ENCODE assay signal across 8 cellular contexts in the genomic region with DNA sequence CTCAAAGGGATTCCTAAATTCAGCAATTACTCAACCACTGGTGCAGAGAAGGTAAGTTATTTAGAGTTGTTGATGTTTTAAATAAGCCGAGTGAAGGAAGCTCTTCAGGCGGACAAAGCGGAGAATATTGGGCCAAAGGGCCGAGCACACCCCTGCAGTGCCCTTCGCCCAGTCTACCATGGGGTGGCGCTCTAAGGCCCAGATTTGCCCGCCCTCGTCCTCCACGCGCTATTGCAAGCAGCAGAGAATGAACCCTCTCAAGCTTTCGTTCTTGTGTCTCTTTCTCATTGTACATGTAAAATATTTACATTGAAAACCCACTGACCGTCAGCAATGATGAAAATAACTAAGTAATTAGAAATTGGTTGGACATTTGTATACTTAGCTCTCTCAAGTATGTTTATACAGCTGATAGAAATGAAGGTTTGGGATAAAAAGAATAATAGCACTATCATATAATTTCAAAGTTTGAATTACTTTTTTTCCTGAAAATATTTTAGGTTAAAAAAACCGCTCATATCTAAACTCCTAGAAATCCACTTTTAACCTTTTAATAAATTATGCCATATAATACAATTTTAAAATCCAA.
A peak's percentile ranks its signal among the peaks of the same experiment; 100 is the strongest.
DNase-seq lines count a peak whose midpoint lies in the region; ATAC-seq and TF ChIP-seq lines count a peak whose summit lies in the region.

No MANE protein-coding gene starts in this region.

- no peak for TF ChIP-seq POLR2A in breast epithelium (IDR thresholded peaks at IDR 0.05)

- no peaks in the 10 kb centered on the region for H3K36me3 Mint-ChIP-seq in MCF 10A (ENCODE audit: insufficient read depth, unreplicated experiment)
- no peaks in the 10 kb centered on the region for H3K36me3 Mint-ChIP-seq in osteocyte (ENCODE audit: unreplicated experiment)
- no peaks in the 10 kb centered on the region for H3K36me3 Mint-ChIP-seq in activated CD8-positive, alpha-beta memory T cell treated with anti-CD3 and anti-CD28 coated beads, Interleukin-2, amount 10 ng/mL, durations not matched to agents 7 days and 5 days

- H3K9me3 Mint-ChIP-seq in MCF 10A (ENCODE audit: unreplicated experiment) (no peaks in the 10 kb centered on the region), osteocyte (ENCODE audit: unreplicated experiment) (no peaks in the 10 kb centered on the region)
- H3K9me3 Mint-ChIP-seq in activated CD8-positive, alpha-beta memory T cell treated with anti-CD3 and anti-CD28 coated beads, Interleukin-2, amount 10 ng/mL, durations not matched to agents 7 days and 5 days (ENCODE audit: low read depth), result no peaks in the 10 kb centered on the region

- H3K27me3 ChIP-seq in breast epithelium (peaks cover 0 to 3% of the 10 kb centered on the region in 2 donors), SJSA1 (replicated peaks) (no peaks in the 10 kb centered on the region)

- DNase-seq in MCF 10A (ENCODE audit: unreplicated experiment) (peak; percentile 67), breast epithelium (ENCODE audit: low spot score in 2 of 2) (no peak), SJSA1 (ENCODE audit: low read depth in 1 of 2, low spot score in 2 of 2) (peak; percentile 68 to 76), fibroblast of pulmonary artery (ENCODE audit: low read depth) (peak; percentile 88), osteocyte (ENCODE audit: extremely low spot score, unreplicated experiment) (peak; percentile 85), OCI-M2 (lab: John Stamatoyannopoulos, UW; ENCODE audit: unreplicated experiment) (no peak)
- no peak for DNase-seq in activated CD8-positive, alpha-beta memory T cell treated with anti-CD3 and anti-CD28 coated beads, Interleukin-2, amount 10 ng/mL, durations not matched to agents 7 days and 5 days

- POLR2A ChIA-PET in MCF 10A (lab: Yijun Ruan, JAX), result interaction anchor here (0.7 kb wide), 1 partner anchor 426 kb away, joined by 3 read pairs; no protein-coding TSS in a partner anchor

- CTCF ChIA-PET in MCF 10A (lab: Yijun Ruan, JAX), result interaction anchor here (0.6 to 2.3 kb wide), 6 partner anchors 9 to 901 kb away, joined by 3 to 11 read pairs (median 4); no protein-coding TSS in a partner anchor
- CTCF ChIA-PET in activated CD8-positive, alpha-beta memory T cell treated with anti-CD3 and anti-CD28 coated beads, Interleukin-2, amount 10 ng/mL, durations not matched to agents 7 days and 5 days (lab: Charles Lee), result interaction anchor here (1.2 to 1.8 kb wide), 2 partner anchors 336 to 901 kb away, joined by 3 to 5 read pairs; no protein-coding TSS in a partner anchor

- H3K27me3 Mint-ChIP-seq in MCF 10A (ENCODE audit: insufficient read depth, unreplicated experiment) (no peaks in the 10 kb centered on the region), osteocyte (ENCODE audit: unreplicated experiment) (peaks cover 69% of the 10 kb centered on the region)
- peaks cover 10% of the 10 kb centered on the region for H3K27me3 Mint-ChIP-seq in activated CD8-positive, alpha-beta memory T cell treated with anti-CD3 and anti-CD28 coated beads, Interleukin-2, amount 10 ng/mL, durations not matched to agents 7 days and 5 days

- BruUV-seq in MCF 10A (replicated peaks; lab: Mats Ljungman, UMichigan), result no TSS peak

- no peaks in the 10 kb centered on the region for H3K4me1 Mint-ChIP-seq in MCF 10A (ENCODE audit: insufficient read depth, unreplicated experiment)
- H3K4me1 Mint-ChIP-seq in osteocyte (ENCODE audit: unreplicated experiment), result peaks cover 4% of the 10 kb centered on the region
- no peaks in the 10 kb centered on the region for H3K4me1 Mint-ChIP-seq in activated CD8-positive, alpha-beta memory T cell treated with anti-CD3 and anti-CD28 coated beads, Interleukin-2, amount 10 ng/mL, durations not matched to agents 7 days and 5 days

- peak; percentile 77 for ATAC-seq in HG03159 (IDR thresholded peaks at IDR 0.05; ENCODE audit: unreplicated experiment)
- no peak for ATAC-seq in activated CD8-positive, alpha-beta memory T cell treated with anti-CD3 and anti-CD28 coated beads, Interleukin-2, amount 10 ng/mL, durations not matched to agents 7 days and 5 days

- H3K36me3 ChIP-seq in breast epithelium (no peaks in the 10 kb centered on the region), SJSA1 (no peaks in the 10 kb centered on the region)

- TF ChIP-seq CTCF in MCF 10A (IDR thresholded peaks at IDR 0.05; ENCODE audit: unreplicated experiment) (peak; percentile 78), breast epithelium (IDR thresholded peaks at IDR 0.05) (no peak), fibroblast of pulmonary artery (IDR thresholded peaks at IDR 0.05; ENCODE audit: low read length, missing control alignments) (peak; percentile 94), osteocyte (IDR thresholded peaks at IDR 0.05) (peak; percentile 84)

- H3K4me3 ChIP-seq in breast epithelium (no peak overlapping the region), SJSA1 (no peak overlapping the region), fibroblast of pulmonary artery (replicated peaks; ENCODE audit: low read depth, low read length) (peak overlapping the region; percentile 18)

- H3K9me3 ChIP-seq in breast epithelium (no peaks in the 10 kb centered on the region), SJSA1 (replicated peaks) (no peaks in the 10 kb centered on the region)

- intact Hi-C loops in MCF 10A (cut with micrococcal nuclease), result loop anchor here (1.0 to 10.0 kb wide), 5 partner anchors 179 to 901 kb away; no protein-coding TSS in a partner anchor
- intact Hi-C loops in breast epithelium (cut with DNase I; ENCODE audit: low total_unique reads), result loop anchor here (10.0 kb wide), 1 partner anchor 702 kb away; no protein-coding TSS in a partner anchor

- H3K27ac ChIP-seq in breast epithelium (no peak overlapping the region), SJSA1 (peak overlapping the region; percentile 34; the same call in 1 of the 2 replicates)

- no peak overlapping the region for H3K27ac Mint-ChIP-seq in MCF 10A (ENCODE audit: low read depth, unreplicated experiment)
- no peak overlapping the region for H3K27ac Mint-ChIP-seq in osteocyte (ENCODE audit: unreplicated experiment)
- no peak overlapping the region for H3K27ac Mint-ChIP-seq in activated CD8-positive, alpha-beta memory T cell treated with anti-CD3 and anti-CD28 coated beads, Interleukin-2, amount 10 ng/mL, durations not matched to agents 7 days and 5 days

- H3K4me1 ChIP-seq in breast epithelium, result no peaks in the 10 kb centered on the region
- H3K4me1 ChIP-seq in SJSA1 (replicated peaks), result peaks cover 32% of the 10 kb centered on the region

- H3K4me3 Mint-ChIP-seq in MCF 10A (ENCODE audit: unreplicated experiment) (no peak overlapping the region), osteocyte (ENCODE audit: unreplicated experiment) (no peak overlapping the region)
- H3K4me3 Mint-ChIP-seq in activated CD8-positive, alpha-beta memory T cell treated with anti-CD3 and anti-CD28 coated beads, Interleukin-2, amount 10 ng/mL, durations not matched to agents 7 days and 5 days, result no peak overlapping the region

Comparison
In these comparisons a context has a peak if more than half of its experiments do, and no peak if none do; other contexts are left out.
1. DNase-seq: peak in MCF 10A (single experiment), SJSA1 (2 of 2), fibroblast of pulmonary artery (single experiment) and osteocyte (single experiment); none in breast epithelium (0 of 2), OCI-M2 (single experiment) and activated CD8-positive, alpha-beta memory T cell treated with anti-CD3 and anti-CD28 coated beads, Interleukin-2, amount 10 ng/mL, durations not matched to agents 7 days and 5 days (single experiment).
2. CTCF ChIP-seq: peak in MCF 10A (single experiment), fibroblast of pulmonary artery (single experiment) and osteocyte (single experiment); none in breast epithelium (0 of 3).